Comparison of ENCODE assay signal across 1 cellular context in the genomic region with DNA sequence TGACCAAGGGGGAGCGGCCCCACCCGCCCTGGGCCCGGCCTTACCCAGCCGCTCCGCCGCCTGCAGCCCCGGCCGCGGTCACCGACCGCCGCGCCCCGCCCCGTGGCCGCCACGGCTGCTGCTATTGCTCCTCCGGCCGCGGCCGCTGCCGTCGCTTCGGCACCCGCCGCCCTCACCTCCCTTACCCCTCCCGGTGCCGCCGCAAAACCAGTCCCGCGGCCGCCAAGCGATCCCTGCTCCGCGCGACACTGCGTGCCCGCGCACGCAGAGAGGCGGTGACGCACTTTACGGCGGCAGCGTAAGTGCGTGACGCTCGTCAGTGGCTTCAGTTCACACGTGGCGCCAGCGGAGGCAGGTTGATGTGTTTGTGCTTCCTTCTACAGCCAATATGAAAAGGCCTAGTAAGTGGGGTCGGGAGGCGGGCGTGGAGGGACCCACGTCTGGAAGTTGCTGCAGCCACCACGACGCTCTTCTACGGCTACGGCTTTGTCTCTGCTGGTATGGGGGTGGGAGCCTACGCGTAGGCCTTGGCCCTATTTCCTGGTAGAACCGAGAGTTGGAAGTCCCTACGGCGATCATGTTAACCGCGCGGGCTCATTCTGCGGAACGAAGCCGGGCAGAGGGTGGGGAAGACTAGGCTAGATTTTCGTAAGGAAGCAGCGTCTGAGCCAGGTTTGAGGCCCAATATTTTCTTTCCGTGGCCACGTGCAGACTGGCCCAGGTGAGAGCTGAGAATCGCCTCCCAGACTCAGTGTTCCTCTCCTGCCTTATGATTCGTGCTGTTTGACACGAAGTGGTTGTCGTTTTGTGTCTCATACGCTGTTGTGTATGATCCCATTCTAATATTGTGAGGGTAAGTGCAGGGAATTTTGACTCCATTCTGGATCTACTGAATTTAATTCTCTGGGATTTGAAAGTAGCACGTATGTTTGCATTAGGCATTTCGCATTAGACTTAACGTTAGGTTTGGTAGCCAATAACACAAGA.
TF ChIP-seq lines count a peak whose summit lies in the region.

A gene with protein sequence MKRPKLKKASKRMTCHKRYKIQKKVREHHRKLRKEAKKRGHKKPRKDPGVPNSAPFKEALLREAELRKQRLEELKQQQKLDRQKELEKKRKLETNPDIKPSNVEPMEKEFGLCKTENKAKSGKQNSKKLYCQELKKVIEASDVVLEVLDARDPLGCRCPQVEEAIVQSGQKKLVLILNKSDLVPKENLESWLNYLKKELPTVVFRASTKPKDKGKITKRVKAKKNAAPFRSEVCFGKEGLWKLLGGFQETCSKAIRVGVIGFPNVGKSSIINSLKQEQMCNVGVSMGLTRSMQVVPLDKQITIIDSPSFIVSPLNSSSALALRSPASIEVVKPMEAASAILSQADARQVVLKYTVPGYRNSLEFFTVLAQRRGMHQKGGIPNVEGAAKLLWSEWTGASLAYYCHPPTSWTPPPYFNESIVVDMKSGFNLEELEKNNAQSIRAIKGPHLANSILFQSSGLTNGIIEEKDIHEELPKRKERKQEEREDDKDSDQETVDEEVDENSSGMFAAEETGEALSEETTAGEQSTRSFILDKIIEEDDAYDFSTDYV (plus strand): TSS at position 328 of the 987 bp plus-strand sequence. CDS start 61 bp downstream, at position 389.
A gene (minus strand): TSS at position 209 of the 987 bp plus-strand sequence.

TF ChIP-seq in WTC11, 78 proteins besides CTCF, POLR2A, EP300 and RAD21 (continued from another document and continues in another):
- TF ChIP-seq, protein P1, sequence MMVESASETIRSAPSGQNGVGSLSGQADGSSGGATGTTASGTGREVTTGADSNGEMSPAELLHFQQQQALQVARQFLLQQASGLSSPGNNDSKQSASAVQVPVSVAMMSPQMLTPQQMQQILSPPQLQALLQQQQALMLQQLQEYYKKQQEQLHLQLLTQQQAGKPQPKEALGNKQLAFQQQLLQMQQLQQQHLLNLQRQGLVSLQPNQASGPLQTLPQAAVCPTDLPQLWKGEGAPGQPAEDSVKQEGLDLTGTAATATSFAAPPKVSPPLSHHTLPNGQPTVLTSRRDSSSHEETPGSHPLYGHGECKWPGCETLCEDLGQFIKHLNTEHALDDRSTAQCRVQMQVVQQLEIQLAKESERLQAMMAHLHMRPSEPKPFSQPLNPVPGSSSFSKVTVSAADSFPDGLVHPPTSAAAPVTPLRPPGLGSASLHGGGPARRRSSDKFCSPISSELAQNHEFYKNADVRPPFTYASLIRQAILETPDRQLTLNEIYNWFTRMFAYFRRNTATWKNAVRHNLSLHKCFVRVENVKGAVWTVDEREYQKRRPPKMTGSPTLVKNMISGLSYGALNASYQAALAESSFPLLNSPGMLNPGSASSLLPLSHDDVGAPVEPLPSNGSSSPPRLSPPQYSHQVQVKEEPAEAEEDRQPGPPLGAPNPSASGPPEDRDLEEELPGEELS (CRISPR knock-in tag; IDR thresholded peaks at IDR 0.05) = peak; percentile 47; the same call in 1 of the 2 replicates
- TF ChIP-seq, protein P2, sequence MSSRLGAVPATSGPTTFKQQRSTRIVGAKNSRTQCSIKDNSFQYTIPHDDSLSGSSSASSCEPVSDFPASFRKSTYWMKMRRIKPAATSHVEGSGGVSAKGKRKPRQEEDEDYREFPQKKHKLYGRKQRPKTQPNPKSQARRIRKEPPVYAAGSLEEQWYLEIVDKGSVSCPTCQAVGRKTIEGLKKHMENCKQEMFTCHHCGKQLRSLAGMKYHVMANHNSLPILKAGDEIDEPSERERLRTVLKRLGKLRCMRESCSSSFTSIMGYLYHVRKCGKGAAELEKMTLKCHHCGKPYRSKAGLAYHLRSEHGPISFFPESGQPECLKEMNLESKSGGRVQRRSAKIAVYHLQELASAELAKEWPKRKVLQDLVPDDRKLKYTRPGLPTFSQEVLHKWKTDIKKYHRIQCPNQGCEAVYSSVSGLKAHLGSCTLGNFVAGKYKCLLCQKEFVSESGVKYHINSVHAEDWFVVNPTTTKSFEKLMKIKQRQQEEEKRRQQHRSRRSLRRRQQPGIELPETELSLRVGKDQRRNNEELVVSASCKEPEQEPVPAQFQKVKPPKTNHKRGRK (CRISPR knock-in tag; IDR thresholded peaks at IDR 0.05; ENCODE audit: borderline replicate concordance) = no peak
- TF ChIP-seq ZNF263 (CRISPR knock-in tag; IDR thresholded peaks at IDR 0.05; ENCODE audit: low read depth) (no peak), FOXJ3 (CRISPR knock-in tag; IDR thresholded peaks at IDR 0.05; ENCODE audit: borderline replicate concordance) (no peak), ZNF138 (CRISPR knock-in tag; conservative IDR thresholded peaks at IDR 0.05) (no peak), TEAD1 (CRISPR knock-in tag; IDR thresholded peaks at IDR 0.05) (peak; percentile 86), ZNF671 (CRISPR knock-in tag; IDR thresholded peaks at IDR 0.05) (no peak), ZNF317 (CRISPR knock-in tag; IDR thresholded peaks at IDR 0.05; ENCODE audit: borderline replicate concordance, low read depth) (no peak), NR3C1 (CRISPR knock-in tag; conservative IDR thresholded peaks at IDR 0.05; ENCODE audit: low read depth) (no peak), MYBL2 (CRISPR knock-in tag; IDR thresholded peaks at IDR 0.05) (peak; percentile 71; the same call in 1 of the 2 replicates), ELF4 (CRISPR knock-in tag; IDR thresholded peaks at IDR 0.05; ENCODE audit: low read depth) (no peak), TP53 (CRISPR knock-in tag; IDR thresholded peaks at IDR 0.05) (no peak; the same call in 1 of the 2 replicates), TCF7 (CRISPR knock-in tag; IDR thresholded peaks at IDR 0.05; ENCODE audit: low read depth) (0 out of 2 replicates have a peak, but pooled peaks have one; percentile 84), RORB (CRISPR knock-in tag; IDR thresholded peaks at IDR 0.05) (no peak), MXD4 (CRISPR knock-in tag; IDR thresholded peaks at IDR 0.05; ENCODE audit: borderline replicate concordance) (no peak), ZNF396 (CRISPR knock-in tag; IDR thresholded peaks at IDR 0.05; ENCODE audit: borderline replicate concordance) (no peak)
- TF ChIP-seq, protein P3, sequence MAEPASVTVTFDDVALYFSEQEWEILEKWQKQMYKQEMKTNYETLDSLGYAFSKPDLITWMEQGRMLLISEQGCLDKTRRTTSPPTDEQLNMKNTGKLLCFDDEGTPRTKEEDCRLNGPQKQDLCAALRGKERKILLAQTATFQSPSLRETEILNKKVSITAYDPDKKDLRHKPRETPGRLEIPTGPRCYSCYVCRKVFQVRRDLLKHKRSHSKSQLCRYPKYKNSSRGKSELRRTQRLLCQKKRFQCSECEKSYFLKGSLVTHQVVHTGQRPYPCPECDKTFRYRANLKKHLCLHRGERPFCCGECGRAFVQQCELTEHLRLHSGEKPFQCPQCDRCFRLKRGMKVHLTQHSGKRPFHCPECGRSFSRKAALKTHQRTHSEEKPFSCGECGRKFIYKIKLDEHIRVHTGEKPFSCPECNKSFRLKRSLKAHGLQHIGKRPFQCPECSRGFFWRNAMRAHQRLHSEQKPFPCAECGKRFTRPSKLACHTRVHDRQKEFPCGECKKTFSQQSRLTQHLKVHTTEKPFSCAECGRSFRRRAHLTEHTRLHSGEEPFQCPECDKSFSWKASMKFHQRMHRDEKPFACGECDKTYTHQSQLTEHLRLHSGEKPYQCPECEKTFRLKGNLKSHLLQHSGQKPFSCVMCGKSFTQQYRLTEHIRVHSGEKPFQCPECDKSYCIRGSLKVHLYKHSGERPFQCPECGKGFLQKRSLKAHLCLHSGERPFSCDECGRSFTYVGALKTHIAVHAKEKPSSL (CRISPR knock-in tag; conservative IDR thresholded peaks at IDR 0.05) = no peak
- TF ChIP-seq, protein P4, sequence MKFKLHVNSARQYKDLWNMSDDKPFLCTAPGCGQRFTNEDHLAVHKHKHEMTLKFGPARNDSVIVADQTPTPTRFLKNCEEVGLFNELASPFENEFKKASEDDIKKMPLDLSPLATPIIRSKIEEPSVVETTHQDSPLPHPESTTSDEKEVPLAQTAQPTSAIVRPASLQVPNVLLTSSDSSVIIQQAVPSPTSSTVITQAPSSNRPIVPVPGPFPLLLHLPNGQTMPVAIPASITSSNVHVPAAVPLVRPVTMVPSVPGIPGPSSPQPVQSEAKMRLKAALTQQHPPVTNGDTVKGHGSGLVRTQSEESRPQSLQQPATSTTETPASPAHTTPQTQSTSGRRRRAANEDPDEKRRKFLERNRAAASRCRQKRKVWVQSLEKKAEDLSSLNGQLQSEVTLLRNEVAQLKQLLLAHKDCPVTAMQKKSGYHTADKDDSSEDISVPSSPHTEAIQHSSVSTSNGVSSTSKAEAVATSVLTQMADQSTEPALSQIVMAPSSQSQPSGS (CRISPR knock-in tag; IDR thresholded peaks at IDR 0.05; ENCODE audit: borderline replicate concordance, low read depth) = no peak
- TF ChIP-seq, protein P5, sequence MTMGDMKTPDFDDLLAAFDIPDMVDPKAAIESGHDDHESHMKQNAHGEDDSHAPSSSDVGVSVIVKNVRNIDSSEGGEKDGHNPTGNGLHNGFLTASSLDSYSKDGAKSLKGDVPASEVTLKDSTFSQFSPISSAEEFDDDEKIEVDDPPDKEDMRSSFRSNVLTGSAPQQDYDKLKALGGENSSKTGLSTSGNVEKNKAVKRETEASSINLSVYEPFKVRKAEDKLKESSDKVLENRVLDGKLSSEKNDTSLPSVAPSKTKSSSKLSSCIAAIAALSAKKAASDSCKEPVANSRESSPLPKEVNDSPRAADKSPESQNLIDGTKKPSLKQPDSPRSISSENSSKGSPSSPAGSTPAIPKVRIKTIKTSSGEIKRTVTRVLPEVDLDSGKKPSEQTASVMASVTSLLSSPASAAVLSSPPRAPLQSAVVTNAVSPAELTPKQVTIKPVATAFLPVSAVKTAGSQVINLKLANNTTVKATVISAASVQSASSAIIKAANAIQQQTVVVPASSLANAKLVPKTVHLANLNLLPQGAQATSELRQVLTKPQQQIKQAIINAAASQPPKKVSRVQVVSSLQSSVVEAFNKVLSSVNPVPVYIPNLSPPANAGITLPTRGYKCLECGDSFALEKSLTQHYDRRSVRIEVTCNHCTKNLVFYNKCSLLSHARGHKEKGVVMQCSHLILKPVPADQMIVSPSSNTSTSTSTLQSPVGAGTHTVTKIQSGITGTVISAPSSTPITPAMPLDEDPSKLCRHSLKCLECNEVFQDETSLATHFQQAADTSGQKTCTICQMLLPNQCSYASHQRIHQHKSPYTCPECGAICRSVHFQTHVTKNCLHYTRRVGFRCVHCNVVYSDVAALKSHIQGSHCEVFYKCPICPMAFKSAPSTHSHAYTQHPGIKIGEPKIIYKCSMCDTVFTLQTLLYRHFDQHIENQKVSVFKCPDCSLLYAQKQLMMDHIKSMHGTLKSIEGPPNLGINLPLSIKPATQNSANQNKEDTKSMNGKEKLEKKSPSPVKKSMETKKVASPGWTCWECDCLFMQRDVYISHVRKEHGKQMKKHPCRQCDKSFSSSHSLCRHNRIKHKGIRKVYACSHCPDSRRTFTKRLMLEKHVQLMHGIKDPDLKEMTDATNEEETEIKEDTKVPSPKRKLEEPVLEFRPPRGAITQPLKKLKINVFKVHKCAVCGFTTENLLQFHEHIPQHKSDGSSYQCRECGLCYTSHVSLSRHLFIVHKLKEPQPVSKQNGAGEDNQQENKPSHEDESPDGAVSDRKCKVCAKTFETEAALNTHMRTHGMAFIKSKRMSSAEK (CRISPR knock-in tag; IDR thresholded peaks at IDR 0.05; ENCODE audit: borderline replicate concordance) = no peak
- TF ChIP-seq, protein P6, sequence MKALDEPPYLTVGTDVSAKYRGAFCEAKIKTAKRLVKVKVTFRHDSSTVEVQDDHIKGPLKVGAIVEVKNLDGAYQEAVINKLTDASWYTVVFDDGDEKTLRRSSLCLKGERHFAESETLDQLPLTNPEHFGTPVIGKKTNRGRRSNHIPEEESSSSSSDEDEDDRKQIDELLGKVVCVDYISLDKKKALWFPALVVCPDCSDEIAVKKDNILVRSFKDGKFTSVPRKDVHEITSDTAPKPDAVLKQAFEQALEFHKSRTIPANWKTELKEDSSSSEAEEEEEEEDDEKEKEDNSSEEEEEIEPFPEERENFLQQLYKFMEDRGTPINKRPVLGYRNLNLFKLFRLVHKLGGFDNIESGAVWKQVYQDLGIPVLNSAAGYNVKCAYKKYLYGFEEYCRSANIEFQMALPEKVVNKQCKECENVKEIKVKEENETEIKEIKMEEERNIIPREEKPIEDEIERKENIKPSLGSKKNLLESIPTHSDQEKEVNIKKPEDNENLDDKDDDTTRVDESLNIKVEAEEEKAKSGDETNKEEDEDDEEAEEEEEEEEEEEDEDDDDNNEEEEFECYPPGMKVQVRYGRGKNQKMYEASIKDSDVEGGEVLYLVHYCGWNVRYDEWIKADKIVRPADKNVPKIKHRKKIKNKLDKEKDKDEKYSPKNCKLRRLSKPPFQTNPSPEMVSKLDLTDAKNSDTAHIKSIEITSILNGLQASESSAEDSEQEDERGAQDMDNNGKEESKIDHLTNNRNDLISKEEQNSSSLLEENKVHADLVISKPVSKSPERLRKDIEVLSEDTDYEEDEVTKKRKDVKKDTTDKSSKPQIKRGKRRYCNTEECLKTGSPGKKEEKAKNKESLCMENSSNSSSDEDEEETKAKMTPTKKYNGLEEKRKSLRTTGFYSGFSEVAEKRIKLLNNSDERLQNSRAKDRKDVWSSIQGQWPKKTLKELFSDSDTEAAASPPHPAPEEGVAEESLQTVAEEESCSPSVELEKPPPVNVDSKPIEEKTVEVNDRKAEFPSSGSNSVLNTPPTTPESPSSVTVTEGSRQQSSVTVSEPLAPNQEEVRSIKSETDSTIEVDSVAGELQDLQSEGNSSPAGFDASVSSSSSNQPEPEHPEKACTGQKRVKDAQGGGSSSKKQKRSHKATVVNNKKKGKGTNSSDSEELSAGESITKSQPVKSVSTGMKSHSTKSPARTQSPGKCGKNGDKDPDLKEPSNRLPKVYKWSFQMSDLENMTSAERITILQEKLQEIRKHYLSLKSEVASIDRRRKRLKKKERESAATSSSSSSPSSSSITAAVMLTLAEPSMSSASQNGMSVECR (CRISPR knock-in tag; IDR thresholded peaks at IDR 0.05; ENCODE audit: borderline replicate concordance) = peak; percentile 95
- TF ChIP-seq, protein P7, sequence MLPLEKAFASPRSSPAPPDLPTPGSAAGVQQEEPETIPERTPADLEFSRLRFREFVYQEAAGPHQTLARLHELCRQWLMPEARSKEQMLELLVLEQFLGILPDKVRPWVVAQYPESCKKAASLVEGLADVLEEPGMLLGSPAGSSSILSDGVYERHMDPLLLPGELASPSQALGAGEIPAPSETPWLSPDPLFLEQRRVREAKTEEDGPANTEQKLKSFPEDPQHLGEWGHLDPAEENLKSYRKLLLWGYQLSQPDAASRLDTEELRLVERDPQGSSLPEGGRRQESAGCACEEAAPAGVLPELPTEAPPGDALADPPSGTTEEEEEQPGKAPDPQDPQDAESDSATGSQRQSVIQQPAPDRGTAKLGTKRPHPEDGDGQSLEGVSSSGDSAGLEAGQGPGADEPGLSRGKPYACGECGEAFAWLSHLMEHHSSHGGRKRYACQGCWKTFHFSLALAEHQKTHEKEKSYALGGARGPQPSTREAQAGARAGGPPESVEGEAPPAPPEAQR (CRISPR knock-in tag; IDR thresholded peaks at IDR 0.05) = no peak
- TF ChIP-seq, protein P8, sequence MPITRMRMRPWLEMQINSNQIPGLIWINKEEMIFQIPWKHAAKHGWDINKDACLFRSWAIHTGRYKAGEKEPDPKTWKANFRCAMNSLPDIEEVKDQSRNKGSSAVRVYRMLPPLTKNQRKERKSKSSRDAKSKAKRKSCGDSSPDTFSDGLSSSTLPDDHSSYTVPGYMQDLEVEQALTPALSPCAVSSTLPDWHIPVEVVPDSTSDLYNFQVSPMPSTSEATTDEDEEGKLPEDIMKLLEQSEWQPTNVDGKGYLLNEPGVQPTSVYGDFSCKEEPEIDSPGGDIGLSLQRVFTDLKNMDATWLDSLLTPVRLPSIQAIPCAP (CRISPR knock-in tag; IDR thresholded peaks at IDR 0.05) = 0 out of 2 replicates have a peak, but pooled peaks have one; percentile 35
- TF ChIP-seq, protein P9, sequence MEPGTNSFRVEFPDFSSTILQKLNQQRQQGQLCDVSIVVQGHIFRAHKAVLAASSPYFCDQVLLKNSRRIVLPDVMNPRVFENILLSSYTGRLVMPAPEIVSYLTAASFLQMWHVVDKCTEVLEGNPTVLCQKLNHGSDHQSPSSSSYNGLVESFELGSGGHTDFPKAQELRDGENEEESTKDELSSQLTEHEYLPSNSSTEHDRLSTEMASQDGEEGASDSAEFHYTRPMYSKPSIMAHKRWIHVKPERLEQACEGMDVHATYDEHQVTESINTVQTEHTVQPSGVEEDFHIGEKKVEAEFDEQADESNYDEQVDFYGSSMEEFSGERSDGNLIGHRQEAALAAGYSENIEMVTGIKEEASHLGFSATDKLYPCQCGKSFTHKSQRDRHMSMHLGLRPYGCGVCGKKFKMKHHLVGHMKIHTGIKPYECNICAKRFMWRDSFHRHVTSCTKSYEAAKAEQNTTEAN (CRISPR knock-in tag; IDR thresholded peaks at IDR 0.05) = 0 out of 2 replicates have a peak, but pooled peaks have one; percentile 41
